In the genomic region with DNA sequence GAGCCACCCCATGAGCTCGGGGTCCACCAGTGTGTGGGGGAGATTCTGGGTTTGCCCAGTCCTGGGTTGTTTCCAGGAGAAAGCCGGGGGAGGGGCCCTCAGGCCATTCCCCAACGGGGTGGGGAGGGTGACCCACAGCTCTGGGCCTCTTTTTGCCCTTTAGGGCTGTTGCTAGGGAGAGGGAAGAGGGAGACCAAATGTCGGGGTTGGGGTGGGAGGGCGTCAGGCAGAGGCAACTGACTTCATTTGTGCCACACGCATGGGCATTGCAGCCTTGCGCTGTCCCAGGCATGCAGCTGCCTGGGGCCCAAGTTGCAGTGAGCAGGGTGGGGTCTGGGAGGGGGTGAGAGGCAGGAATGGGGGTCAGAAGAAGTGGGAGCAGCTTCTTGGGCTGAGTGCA, we compare ENCODE assay signal across 1 cellular context.
TF ChIP-seq lines count a peak whose summit lies in the region.

No MANE protein-coding gene starts in this region.

TF ChIP-seq in HEK293, 187 proteins besides CTCF, POLR2A, EP300 and RAD21 (continued from another document):
- TF ChIP-seq, protein P1, sequence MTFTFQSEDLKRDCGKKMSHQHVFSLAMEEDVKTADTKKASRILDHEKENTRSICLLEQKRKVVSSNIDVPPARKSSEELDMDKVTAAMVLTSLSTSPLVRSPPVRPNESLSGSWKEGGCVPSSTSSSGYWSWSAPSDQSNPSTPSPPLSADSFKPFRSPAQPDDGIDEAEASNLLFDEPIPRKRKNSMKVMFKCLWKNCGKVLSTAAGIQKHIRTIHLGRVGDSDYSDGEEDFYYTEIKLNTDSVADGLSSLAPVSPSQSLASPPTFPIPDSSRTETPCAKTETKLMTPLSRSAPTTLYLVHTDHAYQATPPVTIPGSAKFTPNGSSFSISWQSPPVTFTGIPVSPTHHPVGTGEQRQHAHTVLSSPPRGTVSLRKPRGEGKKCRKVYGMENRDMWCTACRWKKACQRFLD (tag by site-specific recombination; IDR thresholded peaks at IDR 0.05) = no peak
- no peak for TF ChIP-seq YY1 (tag by site-specific recombination; IDR thresholded peaks at IDR 0.05)
- no peak for TF ChIP-seq ZNF274 (IDR thresholded peaks at IDR 0.05; ENCODE audit: low read length)
- TF ChIP-seq ZNF274 (tag by site-specific recombination; IDR thresholded peaks at IDR 0.05; ENCODE audit: borderline replicate concordance) = no peak
- no peak for TF ChIP-seq ZNF621 (tag by site-specific recombination; IDR thresholded peaks at IDR 0.05)
- 0 out of 2 replicates have a peak, but pooled peaks have one; percentile 29 for TF ChIP-seq PATZ1 (tag by site-specific recombination; IDR thresholded peaks at IDR 0.05)
- TF ChIP-seq, protein P2, sequence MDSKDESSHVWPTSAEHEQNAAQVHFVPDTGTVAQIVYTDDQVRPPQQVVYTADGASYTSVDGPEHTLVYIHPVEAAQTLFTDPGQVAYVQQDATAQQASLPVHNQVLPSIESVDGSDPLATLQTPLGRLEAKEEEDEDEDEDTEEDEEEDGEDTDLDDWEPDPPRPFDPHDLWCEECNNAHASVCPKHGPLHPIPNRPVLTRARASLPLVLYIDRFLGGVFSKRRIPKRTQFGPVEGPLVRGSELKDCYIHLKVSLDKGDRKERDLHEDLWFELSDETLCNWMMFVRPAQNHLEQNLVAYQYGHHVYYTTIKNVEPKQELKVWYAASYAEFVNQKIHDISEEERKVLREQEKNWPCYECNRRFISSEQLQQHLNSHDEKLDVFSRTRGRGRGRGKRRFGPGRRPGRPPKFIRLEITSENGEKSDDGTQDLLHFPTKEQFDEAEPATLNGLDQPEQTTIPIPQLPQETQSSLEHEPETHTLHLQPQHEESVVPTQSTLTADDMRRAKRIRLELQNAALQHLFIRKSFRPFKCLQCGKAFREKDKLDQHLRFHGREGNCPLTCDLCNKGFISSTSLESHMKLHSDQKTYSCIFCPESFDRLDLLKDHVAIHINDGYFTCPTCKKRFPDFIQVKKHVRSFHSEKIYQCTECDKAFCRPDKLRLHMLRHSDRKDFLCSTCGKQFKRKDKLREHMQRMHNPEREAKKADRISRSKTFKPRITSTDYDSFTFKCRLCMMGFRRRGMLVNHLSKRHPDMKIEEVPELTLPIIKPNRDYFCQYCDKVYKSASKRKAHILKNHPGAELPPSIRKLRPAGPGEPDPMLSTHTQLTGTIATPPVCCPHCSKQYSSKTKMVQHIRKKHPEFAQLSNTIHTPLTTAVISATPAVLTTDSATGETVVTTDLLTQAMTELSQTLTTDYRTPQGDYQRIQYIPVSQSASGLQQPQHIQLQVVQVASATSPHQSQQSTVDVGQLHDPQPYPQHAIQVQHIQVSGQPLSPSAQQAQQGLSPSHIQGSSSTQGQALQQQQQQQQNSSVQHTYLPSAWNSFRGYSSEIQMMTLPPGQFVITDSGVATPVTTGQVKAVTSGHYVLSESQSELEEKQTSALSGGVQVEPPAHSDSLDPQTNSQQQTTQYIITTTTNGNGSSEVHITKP (tag by site-specific recombination; IDR thresholded peaks at IDR 0.05) = no peak
- no peak for TF ChIP-seq GLI4 (tag by site-specific recombination; IDR thresholded peaks at IDR 0.05)
- TF ChIP-seq ZNF398 (tag by site-specific recombination; IDR thresholded peaks at IDR 0.05) = no peak
- no peak for TF ChIP-seq AEBP2 (tag by site-specific recombination; IDR thresholded peaks at IDR 0.05; ENCODE audit: borderline replicate concordance)
- TF ChIP-seq, protein P3, sequence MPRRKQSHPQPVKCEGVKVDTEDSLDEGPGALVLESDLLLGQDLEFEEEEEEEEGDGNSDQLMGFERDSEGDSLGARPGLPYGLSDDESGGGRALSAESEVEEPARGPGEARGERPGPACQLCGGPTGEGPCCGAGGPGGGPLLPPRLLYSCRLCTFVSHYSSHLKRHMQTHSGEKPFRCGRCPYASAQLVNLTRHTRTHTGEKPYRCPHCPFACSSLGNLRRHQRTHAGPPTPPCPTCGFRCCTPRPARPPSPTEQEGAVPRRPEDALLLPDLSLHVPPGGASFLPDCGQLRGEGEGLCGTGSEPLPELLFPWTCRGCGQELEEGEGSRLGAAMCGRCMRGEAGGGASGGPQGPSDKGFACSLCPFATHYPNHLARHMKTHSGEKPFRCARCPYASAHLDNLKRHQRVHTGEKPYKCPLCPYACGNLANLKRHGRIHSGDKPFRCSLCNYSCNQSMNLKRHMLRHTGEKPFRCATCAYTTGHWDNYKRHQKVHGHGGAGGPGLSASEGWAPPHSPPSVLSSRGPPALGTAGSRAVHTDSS (tag by site-specific recombination; IDR thresholded peaks at IDR 0.05) = no peak
- TF ChIP-seq ZNF354C (tag by site-specific recombination; IDR thresholded peaks at IDR 0.05; ENCODE audit: borderline replicate concordance, low read depth) = no peak
- TF ChIP-seq ZNF24 (tag by site-specific recombination; IDR thresholded peaks at IDR 0.05) = no peak
- peak; percentile 46 for TF ChIP-seq ZBTB20 (tag by site-specific recombination; IDR thresholded peaks at IDR 0.05)
